Comparison of ENCODE assay signal across 14 cellular contexts in genomic region chr6:74213995-74214394, GRCh38.
"Had no signal": no experiment of that assay in that cellular context is flagged by ENCODE, and none has a peak within 500 bp of the region (broad histone marks: within the 10 kb centered on the region; RNA-seq: fewer than 3 reads in every experiment).

No MANE protein-coding gene starts in this region.

- ATAC-seq: left cardiac atrium; left lung; mucosa of descending colon; naive thymus-derived CD4-positive, alpha-beta T cell; right lobe of liver; stimulated activated naive B cell treated with anti-CD40 and anti-IgM and Interleukin-4, amounts not matched to agents 10 μg/mL and 1 μg/mL and 100 μg/mL, for 72 hours had no signal

- DNase-seq: dermis blood vessel endothelial cell; effector memory CD4-positive, alpha-beta T cell; kidney; left cardiac atrium; left lung; mesenchymal stem cell; mucosa of descending colon; naive thymus-derived CD4-positive, alpha-beta T cell; right lobe of liver; small intestine; stimulated activated CD4-positive, alpha-beta T cell treated with anti-CD3 and anti-CD28 coated beads, Interleukin-15, amount 100 ng/mL, for 24 hours; stimulated activated CD4-positive, alpha-beta T cell treated with anti-CD3 and anti-CD28 coated beads, Interleukin-2, amount 100 ng/mL, for 48 hours; stimulated activated naive B cell treated with anti-CD40 and anti-IgM and Interleukin-4, amounts not matched to agents 10 μg/mL and 1 μg/mL and 100 μg/mL, for 72 hours; upper lobe of left lung had no signal
